10 cellular contexts compared by ENCODE assay signal in genomic region chr3:58066842-58067241, GRCh38. TPM values are rescaled to one million over a fixed set of nuclear protein-coding genes. Genes with fewer than 3 reads are reported as not detected.
DNase-seq lines count a peak whose midpoint lies in the region; ATAC-seq and TF ChIP-seq lines count a peak whose summit lies in the region.
"Had no signal": no experiment of that assay in that cellular context is flagged by ENCODE, and none has a peak within 500 bp of the region (broad histone marks: within the 10 kb centered on the region; RNA-seq: fewer than 3 reads in every experiment).

No MANE protein-coding gene starts in this region.

- DNase-seq in ELR (ENCODE audit: low read depth), result peak; percentile 40
- DNase-seq in adipocyte (ENCODE audit: low read depth), result peak; percentile 90
- DNase-seq in fibroblast of pulmonary artery (ENCODE audit: low read depth), result peak; percentile 64
- DNase-seq in renal cortical epithelial cell (ENCODE audit: low read depth), result peak; percentile 44
- DNase-seq in cardiac septum (ENCODE audit: low spot score), result no peak
- no peak for DNase-seq in GOT3 (lab: John Stamatoyannopoulos, UW)
- no peak for DNase-seq in activated CD8-positive, alpha-beta memory T cell treated with anti-CD3 and anti-CD28 coated beads, Interleukin-2, amount 50 U/mL, for 4 hours
- DNase-seq: activated CD4-positive, alpha-beta T cell treated with anti-CD3 and anti-CD28 coated beads, Interleukin-2, amount 50 U/mL, for 4 hours had no signal

- peak overlapping the region; percentile 14 for H3K9ac ChIP-seq in adipocyte (ENCODE audit: low read length)
- H3K9ac ChIP-seq: KMS-11 had no signal

- peaks cover 45% of the 10 kb centered on the region for H3K4me1 ChIP-seq in adipocyte (ENCODE audit: control insufficient read depth, insufficient read depth, low read length)

- H3K4me3 ChIP-seq in adipocyte (ENCODE audit: low read length) (no peak overlapping the region), fibroblast of pulmonary artery (replicated peaks; ENCODE audit: low read depth, low read length) (no peak overlapping the region)

- TF ChIP-seq CTCF in fibroblast of pulmonary artery (IDR thresholded peaks at IDR 0.05; ENCODE audit: low read length, missing control alignments), result no peak

- no peaks in the 10 kb centered on the region for H3K27me3 ChIP-seq in adipocyte (replicated peaks; ENCODE audit: control insufficient read depth, insufficient read depth, low read length)

- H3K36me3 ChIP-seq in adipocyte (ENCODE audit: control insufficient read depth, insufficient read depth, low read length, severe bottlenecking), result no peaks in the 10 kb centered on the region

- intact Hi-C loops in cardiac septum (cut with DNase I), result loop anchor here (5.0 kb wide), 1 partner anchor 60 kb away; no protein-coding TSS in a partner anchor

- no peak for ATAC-seq in GM21367 (IDR thresholded peaks at IDR 0.05; ENCODE audit: unreplicated experiment)

- no peaks in the 10 kb centered on the region for H3K9me3 ChIP-seq in adipocyte (ENCODE audit: control insufficient read depth, low read length)

RNA-seq across cellular contexts. Expression of gene FLNB, which starts 58.6 kb away (rescaled TPM):
- total RNA-seq in renal cortical epithelial cell (342 and 459 TPM in 2 replicates), cardiac septum (58.1 TPM)

Comparison
In these comparisons a context has a peak if more than half of its experiments do, and no peak if none do; other contexts are left out.
1. DNase-seq: peak in ELR (single experiment), adipocyte (single experiment), fibroblast of pulmonary artery (single experiment) and renal cortical epithelial cell (single experiment); none in cardiac septum (single experiment), GOT3 (single experiment) and activated CD8-positive, alpha-beta memory T cell treated with anti-CD3 and anti-CD28 coated beads, Interleukin-2, amount 50 U/mL, for 4 hours (single experiment).